Comparison of ENCODE assay signal across 18 cellular contexts in the genomic region with DNA sequence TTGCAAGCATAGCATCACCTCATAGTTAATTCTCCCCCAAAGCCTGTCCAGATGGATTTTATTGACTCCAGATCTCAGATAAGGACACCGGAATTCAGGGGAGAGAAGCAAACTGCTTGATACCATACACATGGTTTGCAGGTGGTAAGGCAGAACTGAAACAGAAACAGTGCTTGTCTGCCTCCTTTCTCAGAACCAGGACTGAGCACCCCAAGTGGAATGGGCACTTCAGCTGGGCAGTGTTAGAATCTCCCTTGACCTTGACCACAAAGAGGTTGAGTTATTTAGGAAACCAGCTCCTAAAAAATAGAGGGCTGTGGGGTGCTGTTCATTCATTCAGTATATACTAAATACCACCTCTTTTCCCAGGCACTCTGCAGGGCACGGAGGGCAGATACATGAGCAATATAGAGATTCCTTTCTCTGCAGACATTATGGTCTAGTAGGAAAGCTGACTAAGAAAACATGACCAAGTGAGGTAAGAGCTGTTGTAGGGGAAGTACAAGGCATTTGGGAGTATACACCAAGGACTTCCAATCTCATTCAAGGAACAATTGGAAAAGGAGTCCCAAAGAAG.
DNase-seq lines count a peak whose midpoint lies in the region; ATAC-seq, FAIRE-seq and TF ChIP-seq lines count a peak whose summit lies in the region.
"Had no signal": no experiment of that assay in that cellular context is flagged by ENCODE, and none has a peak within 500 bp of the region (broad histone marks: within the 10 kb centered on the region; RNA-seq: fewer than 3 reads in every experiment).

No MANE protein-coding gene starts in this region.

- ATAC-seq in GM18520 (IDR thresholded peaks at IDR 0.05; ENCODE audit: unreplicated experiment) (peak; percentile 45), GM21723 (IDR thresholded peaks at IDR 0.05; ENCODE audit: unreplicated experiment) (peak; percentile 51), left cardiac atrium (no peak)

- H3K9me3 Mint-ChIP-seq in mesothelial cell of epicardium, result no peaks in the 10 kb centered on the region

- H3K36me3 Mint-ChIP-seq in mesothelial cell of epicardium, result no peaks in the 10 kb centered on the region

- peaks cover 18% of the 10 kb centered on the region for H3K27me3 Mint-ChIP-seq in mesothelial cell of epicardium (ENCODE audit: low read depth)

- peaks cover 14% of the 10 kb centered on the region for H3K4me1 Mint-ChIP-seq in mesothelial cell of epicardium

- DNase-seq in M059J (ENCODE audit: low read depth) (peak; percentile 32), mesothelial cell of epicardium (ENCODE audit: low spot score in 2 of 2, unreplicated experiment in 2 of 2) (peak in 1 of 2 experiments; percentile 36), H54 (ENCODE audit: insufficient read length, low spot score) (no peak), activated gamma-delta T cell treated with Interleukin-2 at 50 U/mL for 16 hours (no peak), T-helper 9 cell (no peak), left cardiac atrium (no peak)
- DNase-seq: activated CD4-positive, alpha-beta T cell treated with anti-CD3 and anti-CD28 coated beads for 1 hour; activated naive CD4-positive, alpha-beta T cell treated with Interleukin-2 at 50 U/mL for 16 hours; activated T-cell treated with anti-CD3 and anti-CD28 coated beads, Interleukin-2, amount 50 U/mL, for 24 hours; amniotic stem cell; HFFc6; kidney glomerular epithelial cell; NCI-H2171 treated with DMSO at 0.1 percent for 48 hours; NCI-H526 treated with DMSO at 0.1 percent for 48 hours; stimulated activated CD4-positive, alpha-beta T cell treated with anti-CD3 and anti-CD28 coated beads, Interleukin-1b, Interleukin-23, amount 100 ng/mL, for 48 hours; uterus had no signal

- TF ChIP-seq CTCF in mesothelial cell of epicardium (IDR thresholded peaks at IDR 0.05; ENCODE audit: unreplicated experiment), result no peak

- no peak for TF ChIP-seq POLR2A in H54 (IDR thresholded peaks at IDR 0.05; ENCODE audit: low read depth, low read length)

- peak overlapping the region; percentile 58 for H3K27ac Mint-ChIP-seq in mesothelial cell of epicardium
- H3K27ac Mint-ChIP-seq: activated T-cell treated with anti-CD3 and anti-CD28 coated beads, Interleukin-2, amount 50 U/mL, for 24 hours; HFFc6 had no signal

- H3K4me3 Mint-ChIP-seq in mesothelial cell of epicardium, result no peak overlapping the region
- H3K4me3 Mint-ChIP-seq: activated T-cell treated with anti-CD3 and anti-CD28 coated beads, Interleukin-2, amount 50 U/mL, for 24 hours; HFFc6 had no signal

- FAIRE-seq in H54 (lab: Jason Lieb, UNC), result no peak

- intact Hi-C loops in left cardiac atrium (cut with DNase I), result no loop called here

Comparison
In these comparisons a context has a peak if more than half of its experiments do, and no peak if none do; other contexts are left out.
1. ATAC-seq: peak in GM18520 (single experiment) and GM21723 (single experiment); none in left cardiac atrium (0 of 2).